19 cellular contexts compared by ENCODE assay signal in the genomic region with DNA sequence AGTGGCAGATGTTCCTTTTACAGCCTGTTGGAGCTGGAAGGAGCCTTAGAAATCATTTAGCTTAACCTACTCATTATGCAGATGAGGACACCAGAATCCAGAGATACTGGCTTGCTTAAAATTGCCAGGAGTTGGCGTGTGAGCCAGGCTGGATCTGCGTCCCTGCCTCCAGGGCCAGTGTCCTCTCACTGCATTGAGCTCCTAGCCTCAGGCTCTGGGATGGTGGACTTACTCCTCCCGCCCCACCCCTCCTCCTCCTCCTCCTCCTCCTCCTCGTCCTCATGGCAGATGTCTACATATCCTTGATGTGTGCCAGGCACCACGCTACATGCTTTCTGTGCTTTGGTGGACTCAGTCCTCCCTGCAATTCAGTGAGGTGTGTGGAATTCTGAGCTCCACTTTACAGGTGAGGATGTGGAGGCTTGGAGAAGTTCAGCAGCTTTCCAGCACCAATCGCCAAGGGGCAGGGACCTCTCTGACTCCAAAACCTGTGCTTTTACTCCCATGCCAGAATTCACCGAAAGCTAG. TPM values are rescaled to one million over a fixed set of nuclear protein-coding genes. Genes with fewer than 3 reads are reported as not detected.
DNase-seq lines count a peak whose midpoint lies in the region; ATAC-seq and TF ChIP-seq lines count a peak whose summit lies in the region.
"Had no signal": no experiment of that assay in that cellular context is flagged by ENCODE, and none has a peak within 500 bp of the region (broad histone marks: within the 10 kb centered on the region; RNA-seq: fewer than 3 reads in every experiment).

No MANE protein-coding gene starts in this region.

- peak; percentile 30 for DNase-seq in NCI-H2171 treated with DMSO at 0.1 percent for 48 hours (lab: John Stamatoyannopoulos, UW)
- DNase-seq in NCI-H2171 (lab: John Stamatoyannopoulos, UW): no peak
- DNase-seq in chondrocyte (ENCODE audit: low spot score): no peak
- DNase-seq in left lobe of liver (ENCODE audit: low spot score): peak; percentile 8
- no peak for DNase-seq in amygdala (lab: John Stamatoyannopoulos, UW)
- DNase-seq: ACHN; C1 segment of cervical spinal cord; Calu3; CD4-positive, alpha-beta T cell; DND-41; GDM1; GM23248; IMR-90 had no signal

- H3K27ac Mint-ChIP-seq in chondrocyte (ENCODE audit: unreplicated experiment): peak overlapping the region; percentile 41
- H3K27ac Mint-ChIP-seq: B cell; CD4-positive, alpha-beta T cell had no signal

- H3K4me1 Mint-ChIP-seq in chondrocyte (ENCODE audit: low read depth): peaks cover 14% of the 10 kb centered on the region
- H3K4me1 Mint-ChIP-seq: B cell had no signal

- H3K27me3 Mint-ChIP-seq in chondrocyte (ENCODE audit: low read depth): no peaks in the 10 kb centered on the region
- H3K27me3 Mint-ChIP-seq: CD4-positive, alpha-beta T cell had no signal

- H3K36me3 Mint-ChIP-seq in chondrocyte (ENCODE audit: low read depth): peaks cover 35% of the 10 kb centered on the region

- ATAC-seq in left lobe of liver (no peak), GM19467 (IDR thresholded peaks at IDR 0.05; ENCODE audit: unreplicated experiment) (no peak), HG03108 (IDR thresholded peaks at IDR 0.05; ENCODE audit: unreplicated experiment) (no peak)
- ATAC-seq: HCT116 had no signal

- no peaks in the 10 kb centered on the region for H3K9me3 Mint-ChIP-seq in chondrocyte (ENCODE audit: low read depth)
- H3K9me3 Mint-ChIP-seq: CD4-positive, alpha-beta T cell had no signal

- H3K4me3 Mint-ChIP-seq in chondrocyte (ENCODE audit: unreplicated experiment): no peak overlapping the region
- H3K4me3 Mint-ChIP-seq: B cell; CD4-positive, alpha-beta T cell had no signal

- no peak for TF ChIP-seq CTCF in chondrocyte (IDR thresholded peaks at IDR 0.05)

RNA-seq across cellular contexts. Expression of a gene that starts 24.1 kb away (rescaled TPM):
- total RNA-seq in chondrocyte (16.8 to 140 TPM (median 136 TPM) in 3 replicates), left lobe of liver (0.15 TPM)
- total RNA-seq: B cell, HT-29 had no signal

RNA-seq across cellular contexts. Expression of a gene that starts 44.1 kb away (rescaled TPM):
- total RNA-seq in chondrocyte: 0.77 to 1.0 TPM (median 1.0 TPM) in 3 replicates
- total RNA-seq in left lobe of liver: 0.15 TPM
- total RNA-seq: A172; B cell; Calu3; CD4-positive, alpha-beta T cell; HT-29 had no signal

Comparison
In these comparisons a context has a peak if more than half of its experiments do, and no peak if none do; other contexts are left out.
1. DNase-seq: peak in NCI-H2171 treated with DMSO at 0.1 percent for 48 hours (single experiment) and left lobe of liver (single experiment); none in NCI-H2171 (single experiment), chondrocyte (single experiment) and amygdala (0 of 56).
2. RNA of a gene that starts 24.1 kb away (total RNA-seq): 16.8 to 140 TPM in chondrocyte; 0.15 TPM in left lobe of liver (single experiment); every median in the first group is over 10 times any median in the second.